15 cellular contexts compared by ENCODE assay signal in genomic region chr17:43531082-43531378, GRCh38. TPM values are rescaled to one million over a fixed set of nuclear protein-coding genes. Genes with fewer than 3 reads are reported as not detected.
DNase-seq lines count a peak whose midpoint lies in the region; ATAC-seq and TF ChIP-seq lines count a peak whose summit lies in the region.
"Had no signal": no experiment of that assay in that cellular context is flagged by ENCODE, and none has a peak within 500 bp of the region (broad histone marks: within the 10 kb centered on the region; RNA-seq: fewer than 3 reads in every experiment).

No MANE protein-coding gene starts in this region.

- intact Hi-C loops in left cardiac atrium (cut with DNase I) = no loop called here
- intact Hi-C loops in spleen (cut with DNase I; ENCODE audit: low total_unique reads) = no loop called here

- H3K4me3 Mint-ChIP-seq in chondrocyte (ENCODE audit: unreplicated experiment) = no peak overlapping the region
- H3K4me3 Mint-ChIP-seq: activated naive CD8-positive, alpha-beta T cell treated with anti-CD3 and anti-CD28 coated beads, Interleukin-2, amount 10 ng/mL, durations not matched to agents 7 days and 5 days; naive B cell had no signal

- H3K27me3 ChIP-seq in cardiac muscle cell (no peaks in the 10 kb centered on the region), spleen (replicated peaks in 1 of 7) (no peaks in the 10 kb centered on the region)

- H3K27ac ChIP-seq in cardiac muscle cell (peak overlapping the region; percentile 49), mesodermal cell (ENCODE audit: low read depth, low read length, severe bottlenecking) (peak overlapping the region; percentile 96), spleen (peak overlapping the region in 7 of 8 donors; percentile 9 to 73 (median 51))

- H3K27ac Mint-ChIP-seq in chondrocyte (ENCODE audit: unreplicated experiment) = peak overlapping the region; percentile 93
- H3K27ac Mint-ChIP-seq: activated naive CD8-positive, alpha-beta T cell treated with anti-CD3 and anti-CD28 coated beads, Interleukin-2, amount 10 ng/mL, durations not matched to agents 7 days and 5 days had no signal

- H3K4me1 ChIP-seq in cardiac muscle cell (ENCODE audit: low read depth) (peaks cover 15% of the 10 kb centered on the region), mesodermal cell (ENCODE audit: control insufficient read depth, insufficient read depth, low read length, poor library complexity, severe bottlenecking) (peaks cover 43% of the 10 kb centered on the region), spleen (peaks cover 8 to 42% (median 29%) of the 10 kb centered on the region in 6 donors)

- 0 to 38% methylated on average over 1 to 3 of the region's 3 CpGs for WGBS in mesodermal cell (ENCODE audit: insufficient coverage in 2 of 2), 2 experiments
- 36 to 47% (median 41%) methylated on average over 3 of the region's 3 CpGs for WGBS in spleen, 5 donors

- TF ChIP-seq CTCF in cardiac muscle cell (IDR thresholded peaks at IDR 0.05; ENCODE audit: low read depth, low read length) (no peak), chondrocyte (IDR thresholded peaks at IDR 0.05) (no peak), spleen (IDR thresholded peaks at IDR 0.05 in 8 of 11, conservative IDR thresholded peaks at IDR 0.05 in 3 of 11) (no peak)

- H3K36me3 ChIP-seq in cardiac muscle cell (no peaks in the 10 kb centered on the region), mesodermal cell (ENCODE audit: control insufficient read depth, insufficient read depth, low read length) (peaks cover 63% of the 10 kb centered on the region), spleen (peaks cover 0 to 30% (median 12%) of the 10 kb centered on the region in 6 donors)

- no peak for DNase-seq in cardiac muscle cell (ENCODE audit: low read depth in 1 of 2, low spot score in 1 of 2)
- no peak for DNase-seq in left cardiac atrium
- DNase-seq in chondrocyte (ENCODE audit: low spot score) = no peak
- no peak for DNase-seq in spleen
- no peak for DNase-seq in NCI-H2081 (lab: John Stamatoyannopoulos, UW)
- no peak for DNase-seq in HCEC 1CT
- DNase-seq: activated CD8-positive, alpha-beta memory T cell treated with anti-CD3 and anti-CD28 coated beads, Interleukin-2, amount 50 U/mL, for 48 hours; activated naive CD8-positive, alpha-beta T cell treated with anti-CD3 and anti-CD28 coated beads, Interleukin-2, amount 10 ng/mL, durations not matched to agents 7 days and 5 days; COR-L47; naive B cell; SW 1271 had no signal

- ATAC-seq in left cardiac atrium (no peak), GM18520 (IDR thresholded peaks at IDR 0.05; ENCODE audit: unreplicated experiment) (no peak)
- ATAC-seq: activated CD4-positive, CD25-positive, alpha-beta regulatory T cell treated with anti-CD3 and anti-CD28 coated beads, Interleukin-2, amount 50 U/mL, for 24 hours had no signal

- peaks cover 4% of the 10 kb centered on the region for H3K36me3 Mint-ChIP-seq in chondrocyte (ENCODE audit: low read depth)

- H3K27me3 Mint-ChIP-seq in chondrocyte (ENCODE audit: low read depth) = no peaks in the 10 kb centered on the region
- H3K27me3 Mint-ChIP-seq: activated naive CD8-positive, alpha-beta T cell treated with anti-CD3 and anti-CD28 coated beads, Interleukin-2, amount 10 ng/mL, durations not matched to agents 7 days and 5 days; naive B cell had no signal

- peaks cover 38% of the 10 kb centered on the region for H3K4me1 Mint-ChIP-seq in chondrocyte (ENCODE audit: low read depth)

- H3K9me3 ChIP-seq in cardiac muscle cell (ENCODE audit: low read depth) = no peaks in the 10 kb centered on the region
- no peaks in the 10 kb centered on the region for H3K9me3 ChIP-seq in mesodermal cell (ENCODE audit: control insufficient read depth, low read length)
- H3K9me3 ChIP-seq in spleen = no peaks in the 10 kb centered on the region
- H3K9me3 ChIP-seq: HAP-1 had no signal

- no peak for TF ChIP-seq POLR2A in spleen (IDR thresholded peaks at IDR 0.05)

- H3K9me3 Mint-ChIP-seq in chondrocyte (ENCODE audit: low read depth) = no peaks in the 10 kb centered on the region
- H3K9me3 Mint-ChIP-seq: activated naive CD8-positive, alpha-beta T cell treated with anti-CD3 and anti-CD28 coated beads, Interleukin-2, amount 10 ng/mL, durations not matched to agents 7 days and 5 days; naive B cell had no signal

- H3K4me3 ChIP-seq in cardiac muscle cell (no peak overlapping the region), mesodermal cell (ENCODE audit: extremely low read depth, insufficient read depth, low read length, poor library complexity, severe bottlenecking) (no peak overlapping the region), spleen (peak overlapping the region in 1 of 8 donors; percentile 25)
- H3K4me3 ChIP-seq: HAP-1 had no signal

RNA-seq across cellular contexts. Expression of gene ETV4, which starts 15.1 kb away (rescaled TPM):
- 1.3 and 2.4 TPM in 2 replicates for total RNA-seq in cardiac muscle cell
- polyA plus RNA-seq in cardiac muscle cell = 1.9 and 2.4 TPM in 2 replicates
- total RNA-seq in left cardiac atrium = 1 to 10 TPM in 1 of 2 donors, under 1 TPM in 1; 0.91 to 7.0 TPM
- 1.1 to 1.2 TPM (median 1.1 TPM) in 3 replicates for total RNA-seq in chondrocyte
- 70.4 TPM for polyA plus RNA-seq in mesodermal cell (2013, experiment 1 of 2)
- polyA plus RNA-seq in mesodermal cell (2013, experiment 2 of 2) = 58.7 TPM
- total RNA-seq in spleen = under 1 TPM in 4 of 7 donors, not detected in 3; 0.17 to 0.97 (median 0.74) TPM
- polyA plus RNA-seq in spleen = under 1 TPM; 0.37 to 0.53 (median 0.51) TPM

RNA-seq across cellular contexts. Expression of gene DHX8, which starts 47.3 kb away (rescaled TPM):
- 22.7 and 30.7 TPM in 2 replicates for total RNA-seq in cardiac muscle cell
- 16.4 and 28.9 TPM in 2 replicates for polyA plus RNA-seq in cardiac muscle cell
- 10 to 100 TPM; 27.1 to 35.2 TPM for total RNA-seq in left cardiac atrium
- total RNA-seq in chondrocyte = 39.0 to 49.6 TPM (median 49.2 TPM) in 3 replicates
- 34.3 TPM for polyA plus RNA-seq in mesodermal cell (2013, experiment 1 of 2)
- polyA plus RNA-seq in mesodermal cell (2013, experiment 2 of 2) = 29.6 TPM
- total RNA-seq in spleen = 10 to 100 TPM; 37.8 to 63.3 (median 55.4) TPM
- 10 to 100 TPM; 20.4 to 25.6 (median 22.8) TPM for polyA plus RNA-seq in spleen
